23 cellular contexts compared by ENCODE assay signal in the genomic region with DNA sequence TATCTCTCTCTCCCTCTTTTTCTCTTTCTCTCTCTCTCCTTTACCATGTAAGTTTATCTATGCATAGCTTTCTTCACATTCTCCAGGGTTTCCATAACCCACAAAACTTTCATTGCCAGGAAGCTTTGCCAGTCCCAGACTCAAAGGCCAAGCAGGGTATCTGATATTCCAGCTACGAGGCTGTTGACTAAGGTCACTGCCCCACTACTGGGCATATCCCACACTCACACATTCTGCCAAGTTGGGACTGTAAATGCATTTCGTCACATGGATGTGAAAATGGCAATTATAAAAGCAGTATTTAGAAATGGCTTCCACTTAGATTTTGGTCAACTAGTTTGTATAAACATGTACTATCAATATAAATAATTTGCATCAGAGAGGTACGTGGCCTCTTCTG. TPM values are rescaled to one million over a fixed set of nuclear protein-coding genes. Genes with fewer than 3 reads are reported as not detected.
DNase-seq lines count a peak whose midpoint lies in the region; ATAC-seq, FAIRE-seq and TF ChIP-seq lines count a peak whose summit lies in the region.
"Had no signal": no experiment of that assay in that cellular context is flagged by ENCODE, and none has a peak within 500 bp of the region (broad histone marks: within the 10 kb centered on the region; RNA-seq: fewer than 3 reads in every experiment).

No MANE protein-coding gene starts in this region.

- no peaks in the 10 kb centered on the region for H3K36me3 Mint-ChIP-seq in neural progenitor cell

- peaks cover 8% of the 10 kb centered on the region for H3F3A ChIP-seq in neural progenitor cell (ENCODE audit: low read depth)

- no peak for TF ChIP-seq EP300 in HepG2 (IDR thresholded peaks at IDR 0.05; ENCODE audit: low read depth in 2 of 2, low read length in 2 of 2)
- no peak for TF ChIP-seq EP300 in HepG2 (CRISPR knock-in tag; IDR thresholded peaks at IDR 0.05; ENCODE audit: borderline replicate concordance)

- ATAC-seq in HepG2 = no peak
- no peak for ATAC-seq in HG03565 (IDR thresholded peaks at IDR 0.05; ENCODE audit: unreplicated experiment)

- intact Hi-C loops in HepG2 (cut with micrococcal nuclease; ENCODE audit: unreplicated experiment) = no loop called here

- TF ChIP-seq RAD21 in liver (IDR thresholded peaks at IDR 0.05) = peak in 1 of 2 donors; percentile 32
- TF ChIP-seq RAD21 in HepG2 (CRISPR knock-in tag; IDR thresholded peaks at IDR 0.05) = no peak

- TF ChIP-seq POLR2A in HepG2 (IDR thresholded peaks at IDR 0.05; ENCODE audit: insufficient read depth in 1 of 2, low read depth in 2 of 2, low read length in 2 of 2) = no peak

- H3K79me2 ChIP-seq in HepG2 (ENCODE audit: insufficient read depth, low read length) = no peaks in the 10 kb centered on the region
- H3K79me2 ChIP-seq in neural progenitor cell (ENCODE audit: low read depth) = no peaks in the 10 kb centered on the region

- no peak overlapping the region for H3K4me3 ChIP-seq in liver (ENCODE audit: low read depth in 1 of 3, low read length in 3 of 3)
- H3K4me3 ChIP-seq in HepG2 (replicated peaks in 1 of 3; ENCODE audit: insufficient read depth in 1 of 3, low read depth in 2 of 3, low read length in 3 of 3) = no peak overlapping the region
- no peak overlapping the region for H3K4me3 ChIP-seq in neural progenitor cell
- H3K4me3 ChIP-seq: BLaER1 treated with 17β-estradiol and CSF1 and Interleukin-3, amounts not matched to agents 10 nM and 100 nM; MG63 had no signal

- no peak overlapping the region for H3K4me3 Mint-ChIP-seq in neural progenitor cell
- H3K4me3 Mint-ChIP-seq: CD8-positive, alpha-beta memory T cell had no signal

- H4K20me1 ChIP-seq in HepG2 (ENCODE audit: insufficient read depth, low read length) = no peaks in the 10 kb centered on the region
- no peaks in the 10 kb centered on the region for H4K20me1 ChIP-seq in neural progenitor cell (ENCODE audit: low read depth)
- H4K20me1 ChIP-seq: BLaER1 treated with 17β-estradiol and CSF1 and Interleukin-3, amounts not matched to agents 10 nM and 100 nM had no signal

- no peaks in the 10 kb centered on the region for H3K27me3 Mint-ChIP-seq in neural progenitor cell (ENCODE audit: insufficient read depth, low read depth)
- H3K27me3 Mint-ChIP-seq: CD8-positive, alpha-beta memory T cell had no signal

- H3K9ac ChIP-seq in liver (ENCODE audit: low read depth in 1 of 2, low read length in 2 of 2) = no peak overlapping the region
- H3K9ac ChIP-seq in HepG2 (ENCODE audit: insufficient read depth, low read depth, low read length) = no peak overlapping the region
- no peak overlapping the region for H3K9ac ChIP-seq in neural progenitor cell
- H3K9ac ChIP-seq: BLaER1 treated with 17β-estradiol and CSF1 and Interleukin-3, amounts not matched to agents 10 nM and 100 nM had no signal

- BruUV-seq in HepG2 (replicated peaks; lab: Mats Ljungman, UMichigan) = no TSS peak

- no peak overlapping the region for H2AFZ ChIP-seq in HepG2 (ENCODE audit: low read length)
- no peak overlapping the region for H2AFZ ChIP-seq in neural progenitor cell (replicated peaks)

- no peak for FAIRE-seq in HepG2 (lab: Jason Lieb, UNC)
- FAIRE-seq: D721Med, H54 had no signal

- H3K36me3 ChIP-seq in liver (ENCODE audit: control insufficient read depth in 4 of 4, insufficient read depth in 3 of 4, low read depth in 1 of 4, low read length in 3 of 4) (no peaks in the 10 kb centered on the region), HepG2 (replicated peaks in 1 of 2; ENCODE audit: control insufficient read depth in 1 of 2, insufficient read depth in 2 of 2, low read length in 2 of 2) (no peaks in the 10 kb centered on the region), neural progenitor cell (no peaks in the 10 kb centered on the region)
- H3K36me3 ChIP-seq: BLaER1 treated with 17β-estradiol and CSF1 and Interleukin-3, amounts not matched to agents 10 nM and 100 nM; MG63 had no signal

- DNase-seq in HepG2 (ENCODE audit: low spot score) (no peak), neural progenitor cell (ENCODE audit: low spot score) (no peak), cerebellum (ENCODE audit: low spot score) (no peak), NAMALWA (ENCODE audit: low spot score) (no peak)
- DNase-seq: 8988T, DMS53, GDM1, MG63, NCI-H1048, NCI-H1417 treated with DMSO at 0.1 percent for 48 hours, NCI-H187, NCI-H2107, NCI-H446 treated with DMSO at 0.1 percent for 48 hours, NCI-H526 treated with DMSO at 0.1 percent for 48 hours, Right ventricle myocardium superior had no signal

- H3K9me3 ChIP-seq in liver (ENCODE audit: control insufficient read depth in 4 of 4, low read length in 3 of 4) (no peaks in the 10 kb centered on the region), HepG2 (ENCODE audit: low read length) (no peaks in the 10 kb centered on the region), neural progenitor cell (ENCODE audit: low read depth) (no peaks in the 10 kb centered on the region)
- H3K9me3 ChIP-seq: BLaER1 treated with 17β-estradiol and CSF1 and Interleukin-3, amounts not matched to agents 10 nM and 100 nM; MG63 had no signal

- no peak for TF ChIP-seq CTCF in liver (IDR thresholded peaks at IDR 0.05; ENCODE audit: low read depth, low read length, missing input control)
- no peak for TF ChIP-seq CTCF in HepG2 (CRISPR knock-in tag; IDR thresholded peaks at IDR 0.05)
- TF ChIP-seq CTCF in neural progenitor cell (IDR thresholded peaks at IDR 0.05) = no peak

- H3K27ac ChIP-seq in liver (ENCODE audit: low read depth in 1 of 2, low read length in 2 of 2) (no peak overlapping the region), HepG2 (ENCODE audit: extremely low read length, insufficient read depth, low read length) (no peak overlapping the region), layer of hippocampus (ENCODE audit: low read depth, low read length) (peak overlapping the region; percentile 89), neural progenitor cell (no peak overlapping the region), temporal lobe (ENCODE audit: low read depth, low read length) (peak overlapping the region; percentile 93)
- H3K27ac ChIP-seq: BLaER1 treated with 17β-estradiol and CSF1 and Interleukin-3, amounts not matched to agents 10 nM and 100 nM had no signal

- H3K4me1 Mint-ChIP-seq in neural progenitor cell = peaks cover 10% of the 10 kb centered on the region

- no peaks in the 10 kb centered on the region for H3K9me3 Mint-ChIP-seq in neural progenitor cell
- H3K9me3 Mint-ChIP-seq: CD8-positive, alpha-beta memory T cell had no signal

- 39% methylated on average over 3 of the region's 3 CpGs for WGBS in liver
- 27% methylated on average over 3 of the region's 3 CpGs for WGBS in HepG2 (ENCODE audit: low lambda C conversion rate)

- peaks cover 0 to 6% (median 3%) of the 10 kb centered on the region in 4 donors for H3K4me1 ChIP-seq in liver (ENCODE audit: control insufficient read depth in 4 of 4, insufficient read depth in 4 of 4, low read length in 3 of 4)
- peaks cover 26% of the 10 kb centered on the region for H3K4me1 ChIP-seq in HepG2 (ENCODE audit: insufficient read depth, low read length)
- H3K4me1 ChIP-seq in neural progenitor cell = peaks cover 12% of the 10 kb centered on the region
- H3K4me1 ChIP-seq: BLaER1 treated with 17β-estradiol and CSF1 and Interleukin-3, amounts not matched to agents 10 nM and 100 nM had no signal

- no peaks in the 10 kb centered on the region for H3K27me3 ChIP-seq in liver (ENCODE audit: control insufficient read depth in 4 of 4, insufficient read depth in 4 of 4, low read length in 3 of 4)
- H3K27me3 ChIP-seq in HepG2 (ENCODE audit: control insufficient read depth in 1 of 2, insufficient read depth in 2 of 2, low read length in 2 of 2) = no peaks in the 10 kb centered on the region
- no peaks in the 10 kb centered on the region for H3K27me3 ChIP-seq in layer of hippocampus (ENCODE audit: control insufficient read depth, insufficient read depth, low read length)
- H3K27me3 ChIP-seq in neural progenitor cell = no peaks in the 10 kb centered on the region
- H3K27me3 ChIP-seq: BLaER1 treated with 17β-estradiol and CSF1 and Interleukin-3, amounts not matched to agents 10 nM and 100 nM; MG63 had no signal

- H3K27ac Mint-ChIP-seq in neural progenitor cell = no peak overlapping the region

- in situ Hi-C loops in HepG2 (cut with HindIII; ENCODE audit: extremely low pct_ligation_motif_present, low pct_unique_long_range_greater_than_20kb) = no loop called here

- CTCF ChIA-PET in HepG2 (lab: Yijun Ruan, JAX; ENCODE audit: low intra/inter-chr PET ratio, low total read pairs) = no interaction called here

- POLR2A ChIA-PET in HepG2 (lab: Yijun Ruan, JAX) = no interaction called here

- H3K4me2 ChIP-seq in HepG2 (ENCODE audit: low read depth, low read length) (no peak overlapping the region), neural progenitor cell (peak overlapping the region; percentile 20)
- H3K4me2 ChIP-seq: BLaER1 treated with 17β-estradiol and CSF1 and Interleukin-3, amounts not matched to agents 10 nM and 100 nM had no signal

TF ChIP-seq in liver, 16 proteins besides CTCF, POLR2A, EP300 and RAD21 (continues in another document):
- TF ChIP-seq FOXA2 (IDR thresholded peaks at IDR 0.05) = peak; percentile 9

RNA-seq across cellular contexts. Expression of a gene that starts 43.3 kb away (rescaled TPM):
- total RNA-seq in liver = 10 to 100 TPM; 51.0 to 60.6 TPM
- 10 to 100 TPM; 48.3 to 86.1 TPM for polyA plus RNA-seq in liver
- total RNA-seq in HepG2 (2016; rRNA removed; fragmentation: Illumina TruSeq; extraction: Trizol) = 129 and 215 TPM in 2 replicates
- 9.6 and 11.6 TPM in 2 replicates for total RNA-seq in HepG2 (2016; cell fraction: cytosol; rRNA removed; fragmentation: Illumina TruSeq; extraction: Trizol; ENCODE audit: low read depth)
- total RNA-seq in HepG2 (2016; cell fraction: insoluble cytoplasmic fraction; rRNA removed; fragmentation: Illumina TruSeq; extraction: Trizol) = 128 and 219 TPM in 2 replicates
- 32.1 and 46.0 TPM in 2 replicates for total RNA-seq in HepG2 (2016; cell fraction: membrane; rRNA removed; fragmentation: Illumina TruSeq; extraction: Trizol)
- total RNA-seq in HepG2 (2016; cell fraction: nucleus; rRNA removed; fragmentation: Illumina TruSeq; extraction: Trizol) = 73.3 and 80.1 TPM in 2 replicates
- polyA plus RNA-seq in HepG2 (2011; rRNA removed) = 71.6 and 103 TPM in 2 replicates
- polyA plus RNA-seq in HepG2 (2011; cell fraction: cytosol; rRNA removed) = 30.0 and 48.8 TPM in 2 replicates
- polyA plus RNA-seq in HepG2 (2011; cell fraction: nucleus; rRNA removed) = 15.0 and 15.1 TPM in 2 replicates
- polyA plus RNA-seq in HepG2 (2012) = 80.8 and 116 TPM in 2 replicates
- polyA plus RNA-seq in HepG2 (2016; cell fraction: cytosol; fragmentation: Illumina TruSeq; extraction: Trizol; ENCODE audit: low read depth) = 12.3 and 12.5 TPM in 2 replicates
- polyA plus RNA-seq in HepG2 (2016; cell fraction: insoluble cytoplasmic fraction; fragmentation: Illumina TruSeq; extraction: Trizol; ENCODE audit: low read depth) = 227 and 242 TPM in 2 replicates
- 28.2 and 28.5 TPM in 2 replicates for polyA plus RNA-seq in HepG2 (2016; cell fraction: membrane; fragmentation: Illumina TruSeq; extraction: Trizol; ENCODE audit: low read depth)
- polyA plus RNA-seq in HepG2 (2016; cell fraction: nucleus; fragmentation: Illumina TruSeq; extraction: Trizol; ENCODE audit: insufficient read depth, low read depth) = 84.5 and 88.0 TPM in 2 replicates
- polyA minus RNA-seq in HepG2 (2011; rRNA and poly(A)+ RNA removed; ENCODE audit: low replicate concordance) = 20.9 and 38.7 TPM in 2 replicates
- 49.4 and 59.4 TPM in 2 replicates for polyA minus RNA-seq in HepG2 (2011; cell fraction: cytosol; rRNA and poly(A)+ RNA removed)
- polyA minus RNA-seq in HepG2 (2011; cell fraction: nucleus; rRNA and poly(A)+ RNA removed) = 101 and 117 TPM in 2 replicates
- 288 and 560 TPM in 2 replicates for total RNA-seq in neural progenitor cell (ENCODE audit: low replicate concordance)
- total RNA-seq in temporal lobe = 210 TPM
- total RNA-seq in cerebellum = 269 TPM

Comparison
In these comparisons a context has a peak if more than half of its experiments do, and no peak if none do; other contexts are left out.
1. H3K27ac ChIP-seq: peak in layer of hippocampus (single experiment) and temporal lobe (single experiment); none in liver (0 of 2), HepG2 (single experiment) and neural progenitor cell (single experiment).